2 cellular contexts compared by ENCODE assay signal in genomic region chr19:18300930-18301717, GRCh38.
TF ChIP-seq lines count a peak whose summit lies in the region.

No MANE protein-coding gene starts in this region.

TF ChIP-seq in PFSK-1, 5 proteins besides CTCF, POLR2A, EP300 and RAD21:
- TF ChIP-seq FOXP2 (optimal IDR thresholded peaks at IDR 0.05; ENCODE audit: borderline replicate concordance, extremely low read depth, extremely low read length, insufficient read depth) (peak; percentile 46), POLR2AphosphoS5 (IDR thresholded peaks at IDR 0.05; ENCODE audit: low read depth, low read length) (no peak)
TF ChIP-seq in PFSK-1: peak in this region for 1.

TF ChIP-seq in H1, 55 proteins besides CTCF, POLR2A, EP300 and RAD21:
- TF ChIP-seq POU5F1 (IDR thresholded peaks at IDR 0.05; ENCODE audit: low read depth, low read length): no peak
- no peak for TF ChIP-seq POLR2AphosphoS5 (IDR thresholded peaks at IDR 0.05; ENCODE audit: low read depth, low read length)
- no peak for TF ChIP-seq CREB1 (IDR thresholded peaks at IDR 0.05)
- TF ChIP-seq SP1 (IDR thresholded peaks at IDR 0.05; ENCODE audit: low read depth, low read length): no peak
- no peak for TF ChIP-seq CEBPB (IDR thresholded peaks at IDR 0.05; ENCODE audit: low read depth, low read length)
